In genomic region chr7:21620054-21620453, GRCh38 we compare ENCODE assay signal across 1 cellular context.
TF ChIP-seq lines count a peak whose summit lies in the region.

No MANE protein-coding gene starts in this region.

TF ChIP-seq in SK-N-SH, 30 proteins besides CTCF, POLR2A, EP300 and RAD21 (continued from another document):
- TF ChIP-seq REST (IDR thresholded peaks at IDR 0.05; ENCODE audit: low read depth, low read length) (no peak), TAF1 (IDR thresholded peaks at IDR 0.05; ENCODE audit: borderline replicate concordance, low read depth, low read length) (no peak), SMC3 (IDR thresholded peaks at IDR 0.05; ENCODE audit: low read depth, low read length) (no peak), SIN3A (IDR thresholded peaks at IDR 0.05; ENCODE audit: borderline replicate concordance, low read depth, low read length) (no peak), USF2 (IDR thresholded peaks at IDR 0.05; ENCODE audit: borderline replicate concordance, low read depth, low read length) (no peak)
TF ChIP-seq in SK-N-SH: peak in this region for 0.
